In the genomic region with DNA sequence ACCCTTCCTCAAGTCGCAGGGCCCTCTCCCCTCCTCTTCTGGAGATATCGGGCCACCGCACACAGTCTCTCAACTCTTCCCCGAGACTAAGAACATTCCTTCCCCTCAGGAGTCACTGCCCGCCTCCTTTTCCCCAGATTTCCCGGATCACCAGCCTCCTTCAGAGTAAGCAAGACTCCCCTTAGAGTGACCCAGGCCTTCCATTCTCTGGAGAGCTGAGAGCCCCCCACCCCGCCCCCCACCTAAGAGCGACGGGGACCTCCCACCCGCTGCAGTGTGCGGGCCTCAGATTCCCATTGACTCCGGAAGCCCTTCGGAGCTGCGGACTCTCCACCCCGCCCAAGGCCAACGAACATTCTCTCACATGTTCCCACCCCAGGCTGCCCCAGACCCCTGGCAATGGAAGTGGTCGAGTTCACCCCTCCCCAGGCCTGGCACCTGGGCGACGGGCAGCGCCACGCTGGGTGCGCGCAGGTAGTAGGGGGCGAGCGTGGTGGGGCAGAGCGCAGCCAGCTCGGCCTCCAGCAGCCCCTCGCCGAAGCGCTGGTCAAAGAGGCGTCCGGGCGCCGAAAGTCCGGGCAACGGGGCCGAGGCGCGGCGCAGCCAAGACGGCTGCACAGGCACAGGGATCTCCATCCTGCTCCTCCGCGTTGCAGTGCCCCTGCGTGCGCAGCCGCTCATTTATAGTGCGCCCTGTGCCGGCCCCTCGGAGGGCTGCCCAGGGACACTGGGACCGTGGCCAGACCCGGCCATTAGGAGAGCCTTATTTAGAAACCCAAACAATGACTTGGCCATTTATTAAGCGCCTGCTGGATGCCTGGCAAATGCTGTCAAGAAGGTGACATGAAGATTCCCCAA, we compare ENCODE assay signal across 1 cellular context.
TF ChIP-seq lines count a peak whose summit lies in the region.

A gene with protein sequence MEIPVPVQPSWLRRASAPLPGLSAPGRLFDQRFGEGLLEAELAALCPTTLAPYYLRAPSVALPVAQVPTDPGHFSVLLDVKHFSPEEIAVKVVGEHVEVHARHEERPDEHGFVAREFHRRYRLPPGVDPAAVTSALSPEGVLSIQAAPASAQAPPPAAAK (minus strand): TSS at position 657 of the 858 bp plus-strand sequence. CDS start 21 bp downstream, at position 636.

TF ChIP-seq in GM12878, 131 proteins besides CTCF, POLR2A, EP300 and RAD21 (continued from another document):
- TF ChIP-seq, protein P1, sequence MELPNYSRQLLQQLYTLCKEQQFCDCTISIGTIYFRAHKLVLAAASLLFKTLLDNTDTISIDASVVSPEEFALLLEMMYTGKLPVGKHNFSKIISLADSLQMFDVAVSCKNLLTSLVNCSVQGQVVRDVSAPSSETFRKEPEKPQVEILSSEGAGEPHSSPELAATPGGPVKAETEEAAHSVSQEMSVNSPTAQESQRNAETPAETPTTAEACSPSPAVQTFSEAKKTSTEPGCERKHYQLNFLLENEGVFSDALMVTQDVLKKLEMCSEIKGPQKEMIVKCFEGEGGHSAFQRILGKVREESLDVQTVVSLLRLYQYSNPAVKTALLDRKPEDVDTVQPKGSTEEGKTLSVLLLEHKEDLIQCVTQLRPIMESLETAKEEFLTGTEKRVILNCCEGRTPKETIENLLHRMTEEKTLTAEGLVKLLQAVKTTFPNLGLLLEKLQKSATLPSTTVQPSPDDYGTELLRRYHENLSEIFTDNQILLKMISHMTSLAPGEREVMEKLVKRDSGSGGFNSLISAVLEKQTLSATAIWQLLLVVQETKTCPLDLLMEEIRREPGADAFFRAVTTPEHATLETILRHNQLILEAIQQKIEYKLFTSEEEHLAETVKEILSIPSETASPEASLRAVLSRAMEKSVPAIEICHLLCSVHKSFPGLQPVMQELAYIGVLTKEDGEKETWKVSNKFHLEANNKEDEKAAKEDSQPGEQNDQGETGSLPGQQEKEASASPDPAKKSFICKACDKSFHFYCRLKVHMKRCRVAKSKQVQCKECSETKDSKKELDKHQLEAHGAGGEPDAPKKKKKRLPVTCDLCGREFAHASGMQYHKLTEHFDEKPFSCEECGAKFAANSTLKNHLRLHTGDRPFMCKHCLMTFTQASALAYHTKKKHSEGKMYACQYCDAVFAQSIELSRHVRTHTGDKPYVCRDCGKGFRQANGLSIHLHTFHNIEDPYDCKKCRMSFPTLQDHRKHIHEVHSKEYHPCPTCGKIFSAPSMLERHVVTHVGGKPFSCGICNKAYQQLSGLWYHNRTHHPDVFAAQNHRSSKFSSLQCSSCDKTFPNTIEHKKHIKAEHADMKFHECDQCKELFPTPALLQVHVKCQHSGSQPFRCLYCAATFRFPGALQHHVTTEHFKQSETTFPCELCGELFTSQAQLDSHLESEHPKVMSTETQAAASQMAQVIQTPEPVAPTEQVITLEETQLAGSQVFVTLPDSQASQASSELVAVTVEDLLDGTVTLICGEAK (IDR thresholded peaks at IDR 0.05; ENCODE audit: borderline replicate concordance), result no peak
- TF ChIP-seq ZNF217 (IDR thresholded peaks at IDR 0.05), result no peak
- TF ChIP-seq ZNF384 (IDR thresholded peaks at IDR 0.05; ENCODE audit: borderline replicate concordance, low read depth, low read length), result no peak
- TF ChIP-seq, protein P2, sequence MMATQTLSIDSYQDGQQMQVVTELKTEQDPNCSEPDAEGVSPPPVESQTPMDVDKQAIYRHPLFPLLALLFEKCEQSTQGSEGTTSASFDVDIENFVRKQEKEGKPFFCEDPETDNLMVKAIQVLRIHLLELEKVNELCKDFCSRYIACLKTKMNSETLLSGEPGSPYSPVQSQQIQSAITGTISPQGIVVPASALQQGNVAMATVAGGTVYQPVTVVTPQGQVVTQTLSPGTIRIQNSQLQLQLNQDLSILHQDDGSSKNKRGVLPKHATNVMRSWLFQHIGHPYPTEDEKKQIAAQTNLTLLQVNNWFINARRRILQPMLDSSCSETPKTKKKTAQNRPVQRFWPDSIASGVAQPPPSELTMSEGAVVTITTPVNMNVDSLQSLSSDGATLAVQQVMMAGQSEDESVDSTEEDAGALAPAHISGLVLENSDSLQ (IDR thresholded peaks at IDR 0.05), result no peak
- no peak for TF ChIP-seq CHD4 (IDR thresholded peaks at IDR 0.05)
- no peak for TF ChIP-seq MYC (IDR thresholded peaks at IDR 0.05; ENCODE audit: insufficient read depth, insufficient read length, insufficient replicate concordance, low read length, severe bottlenecking)
- TF ChIP-seq RCOR1 (conservative IDR thresholded peaks at IDR 0.05; ENCODE audit: low read depth, low read length), result no peak
- TF ChIP-seq ZNF24 (IDR thresholded peaks at IDR 0.05), result no peak
- no peak for TF ChIP-seq ASH2L (IDR thresholded peaks at IDR 0.05; ENCODE audit: borderline replicate concordance, low read depth)
- TF ChIP-seq SUPT20H (IDR thresholded peaks at IDR 0.05; ENCODE audit: borderline replicate concordance, control insufficient read depth, low read depth, low read length), result no peak
